In genomic region chr1:1601564-1602320, GRCh38 we compare ENCODE assay signal across 28 cellular contexts. TPM values are rescaled to one million over a fixed set of nuclear protein-coding genes. Genes with fewer than 3 reads are reported as not detected.
DNase-seq lines count a peak whose midpoint lies in the region; ATAC-seq, FAIRE-seq and TF ChIP-seq lines count a peak whose summit lies in the region.
"Had no signal": no experiment of that assay in that cellular context is flagged by ENCODE, and none has a peak within 500 bp of the region (broad histone marks: within the 10 kb centered on the region; RNA-seq: fewer than 3 reads in every experiment).

No MANE protein-coding gene starts in this region.

- dilution Hi-C loops in IMR-90 (cut with HindIII; ENCODE audit: low sequenced_read_pairs, unreplicated experiment) = no loop called here

- WGBS in IMR-90 (ENCODE audit: extremely low coverage in 2 of 2, insufficient read length in 1 of 2), 2 experiments = 84% methylated on average over 5 of the region's 15 CpGs; no CpG with 5 or more reads in 1 of the 2 experiments
- 72% methylated on average over 15 of the region's 15 CpGs for WGBS in GM12878 (ENCODE audit: insufficient coverage, insufficient replicate concordance, low lambda C conversion rate, missing lambda C conversion rate)

- H3K4me1 Mint-ChIP-seq in stimulated activated effector memory CD8-positive, alpha-beta T cell treated with anti-CD3 and anti-CD28 coated beads, Interleukin-12 subunit alpha, Interleukin-12 subunit beta, amount 100 ng/mL, for 72 hours = peaks cover 14% of the 10 kb centered on the region
- H3K4me1 Mint-ChIP-seq: nephron had no signal

- no peak overlapping the region for H3K4me2 ChIP-seq in IMR-90 (ENCODE audit: low read depth, low read length)
- H3K4me2 ChIP-seq in GM12878 (ENCODE audit: control insufficient read depth, insufficient read depth) = peak overlapping the region; percentile 71

- RAD21 ChIA-PET in GM12878 (lab: Charles Lee; ENCODE audit: unreplicated experiment) = no interaction called here

- no peaks in the 10 kb centered on the region for H3K9me3 Mint-ChIP-seq in stimulated activated effector memory CD8-positive, alpha-beta T cell treated with anti-CD3 and anti-CD28 coated beads, Interleukin-12 subunit alpha, Interleukin-12 subunit beta, amount 100 ng/mL, for 72 hours
- H3K9me3 Mint-ChIP-seq: CD8-positive, alpha-beta T cell; nephron; stimulated activated naive CD8-positive, alpha-beta T cell treated with anti-CD3 and anti-CD28 coated beads, Interleukin-15, amount 100 ng/mL, for 72 hours had no signal

- peak overlapping the region; percentile 70 for H3K4me3 Mint-ChIP-seq in stimulated activated effector memory CD8-positive, alpha-beta T cell treated with anti-CD3 and anti-CD28 coated beads, Interleukin-12 subunit alpha, Interleukin-12 subunit beta, amount 100 ng/mL, for 72 hours

- H3K23ac ChIP-seq in IMR-90 (ENCODE audit: low read depth, low read length) = no peak overlapping the region

- TF ChIP-seq CTCF in IMR-90 (conservative IDR thresholded peaks at IDR 0.05; ENCODE audit: low read depth, low read length) (no peak), GM12878 (IDR thresholded peaks at IDR 0.05 in 2 of 3, conservative IDR thresholded peaks at IDR 0.05 in 1 of 3; ENCODE audit: control insufficient read depth in 2 of 3, extremely low read depth in 1 of 3, insufficient read depth in 1 of 3, low read depth in 3 of 3, low read length in 3 of 3) (no peak)

- H3K4me3 ChIP-seq in IMR-90 (ENCODE audit: insufficient read depth, low read depth, low read length) (no peak overlapping the region), GM12878 (no peak overlapping the region)
- H3K4me3 ChIP-seq: lower lobe of right lung, MG63, sigmoid colon, tibial artery had no signal

- no peak overlapping the region for H2AK9ac ChIP-seq in IMR-90 (replicated peaks; ENCODE audit: low read depth, low read length, poor library complexity)

- H3K27ac Mint-ChIP-seq in stimulated activated effector memory CD8-positive, alpha-beta T cell treated with anti-CD3 and anti-CD28 coated beads, Interleukin-12 subunit alpha, Interleukin-12 subunit beta, amount 100 ng/mL, for 72 hours = no peak overlapping the region
- H3K27ac Mint-ChIP-seq: activated naive CD8-positive, alpha-beta T cell; nephron; stimulated activated naive CD8-positive, alpha-beta T cell treated with anti-CD3 and anti-CD28 coated beads, Interleukin-15, amount 100 ng/mL, for 72 hours had no signal

- SMC1A ChIA-PET in GM12878 (lab: Charles Lee; ENCODE audit: uncharacterized antibody, unreplicated experiment) = interaction anchor here (1.5 kb wide), 1 partner anchor 12 kb away, joined by 9 read pairs; no protein-coding TSS in a partner anchor

- in situ Hi-C loops in IMR-90 (cut with MboI; ENCODE audit: low sequenced_read_pairs) (no loop called here), GM12878 (cut with MboI) (no loop called here)

- no peak overlapping the region for H4K8ac ChIP-seq in IMR-90 (ENCODE audit: low read depth in 2 of 2, low read length in 2 of 2)

- H2BK15ac ChIP-seq in IMR-90 (ENCODE audit: low read depth, low read length) = no peak overlapping the region

- H3K36me3 ChIP-seq in IMR-90 (ENCODE audit: control insufficient read depth, insufficient read depth, low read length) (no peaks in the 10 kb centered on the region), GM12878 (ENCODE audit: control insufficient read depth in 2 of 2, insufficient read depth in 2 of 2, low read length in 1 of 2) (no peaks in the 10 kb centered on the region)
- H3K36me3 ChIP-seq: ascending aorta, lower lobe of right lung, MG63, sigmoid colon, tibial artery had no signal

- H2BK120ac ChIP-seq in IMR-90 (ENCODE audit: low read depth, low read length) = no peak overlapping the region

- intact Hi-C loops in IMR-90 (cut with micrococcal nuclease) = no loop called here
- intact Hi-C loops in GM12878 (cut with micrococcal nuclease; ENCODE audit: unreplicated experiment) = no loop called here

- no peak overlapping the region for H2AK5ac ChIP-seq in IMR-90 (ENCODE audit: low read depth, low read length)

- H3K9me3 ChIP-seq in IMR-90 (ENCODE audit: control insufficient read depth, insufficient read depth, low read length) (no peaks in the 10 kb centered on the region), GM12878 (replicated peaks; ENCODE audit: control insufficient read depth, insufficient read depth, low read length) (no peaks in the 10 kb centered on the region)
- H3K9me3 ChIP-seq: ascending aorta, lower lobe of right lung, MG63, sigmoid colon, tibial artery had no signal

- CTCF ChIA-PET in IMR-90 (lab: Yijun Ruan, JAX) (no interaction called here), GM12878 (lab: Yijun Ruan, JAX) (interaction anchor here (1.0 kb wide), 1 partner anchor 32 kb away, joined by 5 read pairs; no protein-coding TSS in a partner anchor)

- TF ChIP-seq RAD21 in IMR-90 (IDR thresholded peaks at IDR 0.05; ENCODE audit: low read length) (no peak), GM12878 (IDR thresholded peaks at IDR 0.05; ENCODE audit: insufficient read depth, low read depth, low read length) (no peak)

- TF ChIP-seq POLR2A in IMR-90 (IDR thresholded peaks at IDR 0.05; ENCODE audit: low read depth, low read length) (no peak), GM12878 (IDR thresholded peaks at IDR 0.05; ENCODE audit: low read depth, low read length) (no peak)

- no peak overlapping the region for H4K5ac ChIP-seq in IMR-90 (ENCODE audit: low read depth, low read length)

- no peak overlapping the region for H3K4ac ChIP-seq in IMR-90 (ENCODE audit: low read depth, low read length)

- no peak overlapping the region for H2BK20ac ChIP-seq in IMR-90 (ENCODE audit: low read depth, low read length)

- H2AFZ ChIP-seq in IMR-90 (replicated peaks; ENCODE audit: low read length, poor library complexity) = peak overlapping the region; percentile 6
- no peak overlapping the region for H2AFZ ChIP-seq in GM12878 (ENCODE audit: control insufficient read depth, low read depth, low read length)

- no peak overlapping the region for H3K27ac ChIP-seq in IMR-90 (ENCODE audit: insufficient read depth, low read length)
- no peak overlapping the region for H3K27ac ChIP-seq in GM12878 (ENCODE audit: control insufficient read depth, insufficient read depth)
- H3K27ac ChIP-seq: ascending aorta, lower lobe of right lung, sigmoid colon, tibial artery had no signal

- H3K56ac ChIP-seq in IMR-90 (ENCODE audit: extremely low read depth, insufficient read depth, low read length) = no peak overlapping the region

- POLR2A ChIA-PET in IMR-90 (lab: Charles Lee; ENCODE audit: unreplicated experiment) (no interaction called here), GM12878 (lab: Charles Lee) (no interaction called here)

- H4K20me1 ChIP-seq in IMR-90 (ENCODE audit: insufficient read depth, low read length) = no peaks in the 10 kb centered on the region
- no peaks in the 10 kb centered on the region for H4K20me1 ChIP-seq in GM12878 (ENCODE audit: control insufficient read depth, insufficient read depth)

- BruUV-seq in IMR-90 (replicated peaks; lab: Mats Ljungman, UMichigan) = no TSS peak
- BruUV-seq in GM12878 (replicated peaks; lab: Mats Ljungman, UMichigan) = no TSS peak

- H4K91ac ChIP-seq in IMR-90 (ENCODE audit: insufficient read depth, low read depth, low read length) = no peak overlapping the region

- peaks cover 12% of the 10 kb centered on the region for H3K27me3 ChIP-seq in IMR-90 (ENCODE audit: control insufficient read depth, insufficient read depth, low read length)
- peaks cover 0 to 2% of the 10 kb centered on the region in 2 experiments; a peak in 2 of 4 replicates for H3K27me3 ChIP-seq in GM12878 (replicated peaks in 1 of 2; ENCODE audit: control insufficient read depth in 2 of 2, insufficient read depth in 2 of 2, low read length in 1 of 2)
- H3K27me3 ChIP-seq: MG63 had no signal

- H2BK5ac ChIP-seq in IMR-90 (ENCODE audit: low read depth, low read length, poor library complexity, severe bottlenecking) = no peak overlapping the region

- H3K18ac ChIP-seq in IMR-90 (ENCODE audit: low read depth, low read length) = no peak overlapping the region

- peaks cover 4% of the 10 kb centered on the region for H3K36me3 Mint-ChIP-seq in stimulated activated effector memory CD8-positive, alpha-beta T cell treated with anti-CD3 and anti-CD28 coated beads, Interleukin-12 subunit alpha, Interleukin-12 subunit beta, amount 100 ng/mL, for 72 hours
- H3K36me3 Mint-ChIP-seq: activated naive CD8-positive, alpha-beta T cell; CD8-positive, alpha-beta T cell; IgD-negative memory B cell had no signal

- H3K4me1 ChIP-seq in IMR-90 (ENCODE audit: control insufficient read depth, insufficient read depth, low read length) (peaks cover 10% of the 10 kb centered on the region; the same call in 1 of the 2 replicates), GM12878 (ENCODE audit: control insufficient read depth, insufficient read depth, low read length) (peaks cover 42% of the 10 kb centered on the region)

- TF ChIP-seq EP300 in GM12878 (IDR thresholded peaks at IDR 0.05; ENCODE audit: borderline replicate concordance in 1 of 2, control insufficient read depth in 1 of 2, low read depth in 2 of 2, low read length in 2 of 2) = no peak

- FAIRE-seq in GM12878 (lab: Jason Lieb, UNC) (no peak), HTR-8/SVneo (lab: Jason Lieb, UNC) (no peak)
- FAIRE-seq: kidney had no signal

- H3K79me2 ChIP-seq in GM12878 (ENCODE audit: control insufficient read depth, insufficient read depth, low read length) = no peaks in the 10 kb centered on the region

- H3K79me1 ChIP-seq in IMR-90 (ENCODE audit: low read depth in 1 of 2, low read length in 2 of 2) = no peaks in the 10 kb centered on the region

- no peak overlapping the region for H3K14ac ChIP-seq in IMR-90 (replicated peaks; ENCODE audit: low read depth, low read length)

- DNase-seq in IMR-90 = no peak
- DNase-seq in GM12878 (ENCODE audit: low read depth, low spot score) = no peak
- DNase-seq in stimulated activated effector memory CD8-positive, alpha-beta T cell treated with anti-CD3 and anti-CD28 coated beads, Interleukin-12 subunit alpha, Interleukin-12 subunit beta, amount 100 ng/mL, for 72 hours (ENCODE audit: low spot score in 2 of 2) = no peak
- DNase-seq in HTR-8/SVneo (ENCODE audit: insufficient read length, low spot score) = no peak
- no peak for DNase-seq in NCI-H774 (lab: John Stamatoyannopoulos, UW)
- DNase-seq: activated CD4-positive, alpha-beta T cell treated with anti-CD3 and anti-CD28 coated beads, Interleukin-2, amount 50 U/mL, for 4 hours; activated CD8-positive, alpha-beta memory T cell treated with anti-CD3 and anti-CD28 coated beads, Interleukin-2, amount 50 U/mL, for 4 hours; central memory CD4-positive, alpha-beta T cell; DMS153; dorsolateral prefrontal cortex; kidney; lower lobe of right lung; MG63; NCI-H1436 treated with DMSO at 0.1 percent for 48 hours; NCI-H2107; NCI-H446; SHP77; sigmoid colon; stimulated activated CD4-positive, alpha-beta T cell treated with anti-CD3 and anti-CD28 coated beads, Interleukin-15, amount 100 ng/mL, for 24 hours; stimulated activated naive CD8-positive, alpha-beta T cell treated with anti-CD3 and anti-CD28 coated beads, Interleukin-15, amount 100 ng/mL, for 72 hours; T1000 had no signal

- H3K9ac ChIP-seq in IMR-90 (ENCODE audit: low read depth, low read length) (no peak overlapping the region), GM12878 (ENCODE audit: control insufficient read depth, insufficient read depth, low read length) (no peak overlapping the region; the same call in 1 of the 2 replicates)

- no peaks in the 10 kb centered on the region for H3K9me1 ChIP-seq in IMR-90 (ENCODE audit: insufficient read depth, low read length)

- ATAC-seq in IMR-90 (ENCODE audit: low read depth) = no peak
- no peak for ATAC-seq in GM12878
- ATAC-seq in stimulated activated effector memory CD8-positive, alpha-beta T cell treated with anti-CD3 and anti-CD28 coated beads, Interleukin-12 subunit alpha, Interleukin-12 subunit beta, amount 100 ng/mL, for 72 hours = no peak
- ATAC-seq: CD8-positive, alpha-beta T cell; HCT116; lower lobe of right lung; stimulated activated naive CD8-positive, alpha-beta T cell treated with anti-CD3 and anti-CD28 coated beads, Interleukin-15, amount 100 ng/mL, for 72 hours had no signal

RNA-seq across cellular contexts. Expression of gene FNDC10, which starts 1.8 kb away (rescaled TPM):
- total RNA-seq in IMR-90 (2012; rRNA removed) (0.28 and 0.36 TPM in 2 replicates), GM12878 (2014; rRNA removed) (0.22 and 0.23 TPM in 2 replicates), GM12878 (2014; rRNA removed; fragmentation: Illumina TruSeq; extraction: Trizol) (0.27 and 0.28 TPM in 2 replicates), GM12878 (2021) (1.0 and 1.3 TPM in 2 replicates)
- polyA plus RNA-seq in IMR-90 (2012; rRNA removed) (5.8 and 7.6 TPM in 2 replicates), GM12878 (2011; rRNA removed) (not detected in 2 replicates), GM12878 (2014; fragmentation: Illumina TruSeq; extraction: Trizol) (0.18 TPM in 1 of 2 replicates, not detected in the other), GM12878 (2014; fragmentation: Nextera tagmentation; extraction: Ambion mirVana) (under 1 TPM in 1 of 2 experiments, not detected in 1; 0.05 TPM), GM12878 (2014; rRNA removed) (0.79 and 1.1 TPM in 2 replicates), GM12878 (2016; fragmentation: Nextera tagmentation; extraction: Ambion mirVana) (not detected)
- polyA plus RNA-seq in IMR-90 (2012; cell fraction: cytosol; rRNA removed) = 6.7 and 13.9 TPM in 2 replicates
- polyA plus RNA-seq in IMR-90 (2012; cell fraction: nucleus; rRNA removed; ENCODE audit: low replicate concordance) = 1.9 and 5.3 TPM in 2 replicates
- total RNA-seq in GM12878 (2013; cell fraction: nucleolus; rRNA removed) = 0.46 and 0.59 TPM in 2 replicates
- 0.50 TPM for polyA plus RNA-seq in GM12878 (2011; ENCODE audit: low read depth)
- polyA plus RNA-seq in GM12878 (2011; cell fraction: cytosol; rRNA removed) = 0.05 TPM in 1 of 2 replicates, not detected in the other
- polyA plus RNA-seq in GM12878 (2011; cell fraction: nucleus; rRNA removed) = 0.09 TPM in 1 of 2 replicates, not detected in the other
- 1.0 and 1.2 TPM in 2 replicates for polyA plus RNA-seq in GM12878 (2012)
- polyA minus RNA-seq in GM12878 (2011; rRNA and poly(A)+ RNA removed) = 0.10 TPM in 1 of 2 replicates, not detected in the other
- polyA minus RNA-seq in GM12878 (2011; cell fraction: cytosol; rRNA and poly(A)+ RNA removed) = not detected in 2 replicates
- not detected in 2 replicates for polyA minus RNA-seq in GM12878 (2011; cell fraction: nucleus; rRNA and poly(A)+ RNA removed)
- polyA plus RNA-seq: IgD-negative memory B cell had no signal

RNA-seq across cellular contexts. Expression of gene MIB2, which starts 13.6 kb away (rescaled TPM):
- total RNA-seq in IMR-90 (2012; rRNA removed) (17.2 and 18.1 TPM in 2 replicates), GM12878 (2014; rRNA removed) (13.9 and 17.1 TPM in 2 replicates), GM12878 (2014; rRNA removed; fragmentation: Illumina TruSeq; extraction: Trizol) (1.8 and 2.3 TPM in 2 replicates), GM12878 (2021) (25.4 and 26.8 TPM in 2 replicates)
- polyA plus RNA-seq in IMR-90 (2012; rRNA removed) (47.8 and 58.0 TPM in 2 replicates), GM12878 (2011; rRNA removed) (3.2 and 5.5 TPM in 2 replicates), GM12878 (2014; fragmentation: Illumina TruSeq; extraction: Trizol) (0.60 and 0.78 TPM in 2 replicates), GM12878 (2014; fragmentation: Nextera tagmentation; extraction: Ambion mirVana) (under 1 TPM in 1 of 2 experiments, not detected in 1; 0.42 TPM), GM12878 (2014; rRNA removed) (17.4 and 23.0 TPM in 2 replicates), GM12878 (2016; fragmentation: Nextera tagmentation; extraction: Ambion mirVana) (10 to 100 TPM; 10.9 to 15.4 TPM)
- polyA plus RNA-seq in IMR-90 (2012; cell fraction: cytosol; rRNA removed) = 32.4 and 47.2 TPM in 2 replicates
- 393 and 1,256 TPM in 2 replicates for polyA plus RNA-seq in IMR-90 (2012; cell fraction: nucleus; rRNA removed; ENCODE audit: low replicate concordance)
- total RNA-seq in GM12878 (2013; cell fraction: nucleolus; rRNA removed) = 80.2 and 99.1 TPM in 2 replicates
- 7.1 TPM for polyA plus RNA-seq in GM12878 (2011; ENCODE audit: low read depth)
- polyA plus RNA-seq in GM12878 (2011; cell fraction: cytosol; rRNA removed) = 9.8 and 20.7 TPM in 2 replicates
- polyA plus RNA-seq in GM12878 (2011; cell fraction: nucleus; rRNA removed) = 125 and 131 TPM in 2 replicates
- polyA plus RNA-seq in GM12878 (2012) = 30.3 and 35.7 TPM in 2 replicates
- 7.2 and 11.2 TPM in 2 replicates for polyA minus RNA-seq in GM12878 (2011; rRNA and poly(A)+ RNA removed)
- 8.7 and 9.5 TPM in 2 replicates for polyA minus RNA-seq in GM12878 (2011; cell fraction: cytosol; rRNA and poly(A)+ RNA removed)
- polyA minus RNA-seq in GM12878 (2011; cell fraction: nucleus; rRNA and poly(A)+ RNA removed) = 21.6 and 34.3 TPM in 2 replicates

RNA-seq across cellular contexts. Expression of gene SSU72, which starts 27.1 kb away (rescaled TPM):
- total RNA-seq in IMR-90 (2012; rRNA removed) (33.7 and 43.3 TPM in 2 replicates), GM12878 (2014; rRNA removed) (61.6 and 67.8 TPM in 2 replicates), GM12878 (2014; rRNA removed; fragmentation: Illumina TruSeq; extraction: Trizol) (38.1 and 42.5 TPM in 2 replicates), GM12878 (2021) (92.6 and 97.4 TPM in 2 replicates)
- polyA plus RNA-seq in IMR-90 (2012; rRNA removed) (88.4 and 94.0 TPM in 2 replicates), GM12878 (2011; rRNA removed) (46.7 and 53.3 TPM in 2 replicates), GM12878 (2014; fragmentation: Illumina TruSeq; extraction: Trizol) (66.7 and 84.0 TPM in 2 replicates), GM12878 (2014; fragmentation: Nextera tagmentation; extraction: Ambion mirVana) (10 to 100 TPM; 28.6 to 60.5 TPM), GM12878 (2014; rRNA removed) (110 and 117 TPM in 2 replicates), GM12878 (2016; fragmentation: Nextera tagmentation; extraction: Ambion mirVana) (100 to 1,000 TPM in 1 of 2 experiments, 10 to 100 TPM in 1; 67.5 to 172 TPM)
- polyA plus RNA-seq in IMR-90 (2012; cell fraction: cytosol; rRNA removed) = 64.1 and 72.5 TPM in 2 replicates
- 50.5 and 89.0 TPM in 2 replicates for polyA plus RNA-seq in IMR-90 (2012; cell fraction: nucleus; rRNA removed; ENCODE audit: low replicate concordance)
- 51.4 and 55.8 TPM in 2 replicates for total RNA-seq in GM12878 (2013; cell fraction: nucleolus; rRNA removed)
- 38.3 TPM for polyA plus RNA-seq in GM12878 (2011; ENCODE audit: low read depth)
- polyA plus RNA-seq in GM12878 (2011; cell fraction: cytosol; rRNA removed) = 59.7 and 66.8 TPM in 2 replicates
- polyA plus RNA-seq in GM12878 (2011; cell fraction: nucleus; rRNA removed) = 63.3 and 72.6 TPM in 2 replicates
- 73.2 and 74.8 TPM in 2 replicates for polyA plus RNA-seq in GM12878 (2012)
- 32.8 and 47.5 TPM in 2 replicates for polyA minus RNA-seq in GM12878 (2011; rRNA and poly(A)+ RNA removed)
- polyA minus RNA-seq in GM12878 (2011; cell fraction: cytosol; rRNA and poly(A)+ RNA removed) = 24.9 and 28.1 TPM in 2 replicates
- polyA minus RNA-seq in GM12878 (2011; cell fraction: nucleus; rRNA and poly(A)+ RNA removed) = 19.0 and 37.2 TPM in 2 replicates

RNA-seq across cellular contexts. Expression of gene MMP23B, which starts 30.2 kb away (rescaled TPM):
- total RNA-seq in IMR-90 (2012; rRNA removed) = 1.1 and 1.4 TPM in 2 replicates
- 5.4 and 9.1 TPM in 2 replicates for polyA plus RNA-seq in IMR-90 (2012; rRNA removed)
- 9.6 and 14.4 TPM in 2 replicates for polyA plus RNA-seq in IMR-90 (2012; cell fraction: cytosol; rRNA removed)
- 23.7 and 54.5 TPM in 2 replicates for polyA plus RNA-seq in IMR-90 (2012; cell fraction: nucleus; rRNA removed; ENCODE audit: low replicate concordance)
- 0.90 and 1.4 TPM in 2 replicates for total RNA-seq in GM12878 (2013; cell fraction: nucleolus; rRNA removed)
- total RNA-seq in GM12878 (2014; rRNA removed) = 0.34 and 0.54 TPM in 2 replicates
- total RNA-seq in GM12878 (2014; rRNA removed; fragmentation: Illumina TruSeq; extraction: Trizol) = not detected in 2 replicates
- total RNA-seq in GM12878 (2021) = 0.51 and 0.74 TPM in 2 replicates
- not detected for polyA plus RNA-seq in GM12878 (2011; ENCODE audit: low read depth)
- 0.33 TPM in 1 of 2 replicates, not detected in the other for polyA plus RNA-seq in GM12878 (2011; rRNA removed)
- 0.04 and 0.22 TPM in 2 replicates for polyA plus RNA-seq in GM12878 (2011; cell fraction: cytosol; rRNA removed)
- polyA plus RNA-seq in GM12878 (2011; cell fraction: nucleus; rRNA removed) = 7.0 and 8.0 TPM in 2 replicates
- 1.3 and 1.5 TPM in 2 replicates for polyA plus RNA-seq in GM12878 (2012)
- polyA plus RNA-seq in GM12878 (2014; fragmentation: Illumina TruSeq; extraction: Trizol) = not detected in 2 replicates
- not detected for polyA plus RNA-seq in GM12878 (2014; fragmentation: Nextera tagmentation; extraction: Ambion mirVana)
- 0.33 and 0.43 TPM in 2 replicates for polyA plus RNA-seq in GM12878 (2014; rRNA removed)
- under 1 TPM; 0.25 to 0.76 TPM for polyA plus RNA-seq in GM12878 (2016; fragmentation: Nextera tagmentation; extraction: Ambion mirVana)
- 0.31 TPM in 1 of 2 replicates, not detected in the other for polyA minus RNA-seq in GM12878 (2011; rRNA and poly(A)+ RNA removed)
- not detected in 2 replicates for polyA minus RNA-seq in GM12878 (2011; cell fraction: cytosol; rRNA and poly(A)+ RNA removed)
- polyA minus RNA-seq in GM12878 (2011; cell fraction: nucleus; rRNA and poly(A)+ RNA removed) = 2.1 TPM in 1 of 2 replicates, not detected in the other

RNA-seq across cellular contexts. Expression of gene CDK11B, which starts 57.1 kb away (rescaled TPM):
- 8.2 and 8.9 TPM in 2 replicates for total RNA-seq in IMR-90 (2012; rRNA removed)
- polyA plus RNA-seq in IMR-90 (2012; rRNA removed) = 16.3 and 19.1 TPM in 2 replicates
- polyA plus RNA-seq in IMR-90 (2012; cell fraction: cytosol; rRNA removed) = 7.1 and 9.1 TPM in 2 replicates
- polyA plus RNA-seq in IMR-90 (2012; cell fraction: nucleus; rRNA removed; ENCODE audit: low replicate concordance) = 19.2 and 19.6 TPM in 2 replicates
- 4.8 and 6.2 TPM in 2 replicates for total RNA-seq in GM12878 (2013; cell fraction: nucleolus; rRNA removed)
- 15.4 and 17.1 TPM in 2 replicates for total RNA-seq in GM12878 (2014; rRNA removed)
- 10.8 and 11.9 TPM in 2 replicates for total RNA-seq in GM12878 (2014; rRNA removed; fragmentation: Illumina TruSeq; extraction: Trizol)
- 24.0 and 24.2 TPM in 2 replicates for total RNA-seq in GM12878 (2021)
- 12.6 TPM for polyA plus RNA-seq in GM12878 (2011; ENCODE audit: low read depth)
- polyA plus RNA-seq in GM12878 (2011; rRNA removed) = 2.8 and 5.3 TPM in 2 replicates
- polyA plus RNA-seq in GM12878 (2011; cell fraction: cytosol; rRNA removed) = 7.7 and 10.3 TPM in 2 replicates
- 25.6 and 48.4 TPM in 2 replicates for polyA plus RNA-seq in GM12878 (2011; cell fraction: nucleus; rRNA removed)
- polyA plus RNA-seq in GM12878 (2012) = 20.1 and 22.9 TPM in 2 replicates
- 30.9 and 43.8 TPM in 2 replicates for polyA plus RNA-seq in GM12878 (2014; fragmentation: Illumina TruSeq; extraction: Trizol)
- polyA plus RNA-seq in GM12878 (2014; fragmentation: Nextera tagmentation; extraction: Ambion mirVana) = 1 to 10 TPM; 3.2 to 6.9 TPM
- polyA plus RNA-seq in GM12878 (2014; rRNA removed) = 19.4 and 23.2 TPM in 2 replicates
- 10 to 100 TPM; 18.9 to 22.4 TPM for polyA plus RNA-seq in GM12878 (2016; fragmentation: Nextera tagmentation; extraction: Ambion mirVana)
- 2.2 and 3.0 TPM in 2 replicates for polyA minus RNA-seq in GM12878 (2011; rRNA and poly(A)+ RNA removed)
- polyA minus RNA-seq in GM12878 (2011; cell fraction: cytosol; rRNA and poly(A)+ RNA removed) = 3.4 and 3.7 TPM in 2 replicates
- 2.4 and 3.8 TPM in 2 replicates for polyA minus RNA-seq in GM12878 (2011; cell fraction: nucleus; rRNA and poly(A)+ RNA removed)
